ENCODE assay signal across 10 cellular contexts in the genomic region with DNA sequence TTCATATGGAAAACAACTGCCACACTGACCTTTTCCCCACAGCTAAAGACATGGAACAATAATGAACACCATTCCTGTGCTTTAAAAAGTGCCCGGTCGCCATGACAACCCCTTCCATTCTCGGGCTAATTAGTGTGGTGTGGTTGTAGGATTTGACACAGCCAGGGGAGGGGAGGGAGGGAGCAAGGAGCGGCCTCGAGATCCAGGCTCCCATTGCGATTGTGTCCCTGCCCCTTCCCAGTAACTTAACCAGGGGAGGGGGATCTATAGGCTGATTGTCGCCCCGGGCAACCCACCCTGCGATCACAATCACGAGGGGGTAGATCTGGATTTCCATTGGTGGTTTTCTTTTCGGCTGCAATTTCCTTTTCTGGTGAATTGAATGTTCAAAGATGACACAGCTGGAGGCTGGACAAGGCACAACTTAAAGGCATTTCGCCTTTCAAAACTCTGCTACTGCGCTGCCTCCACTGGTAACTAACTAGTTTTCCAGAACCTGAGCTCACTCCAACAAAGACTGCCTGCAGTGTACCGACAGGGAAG.
DNase-seq lines count a peak whose midpoint lies in the region; ATAC-seq and TF ChIP-seq lines count a peak whose summit lies in the region.
"Had no signal": no experiment of that assay in that cellular context is flagged by ENCODE, and none has a peak within 500 bp of the region (broad histone marks: within the 10 kb centered on the region; RNA-seq: fewer than 3 reads in every experiment).

No MANE protein-coding gene starts in this region.

- no peak for ATAC-seq in GM19452 (IDR thresholded peaks at IDR 0.05; ENCODE audit: unreplicated experiment)

- H3K27me3 Mint-ChIP-seq in nephron (ENCODE audit: low read depth) = peaks cover 3% of the 10 kb centered on the region

- peak; percentile 68 for DNase-seq in AG10803 (ENCODE audit: low read depth)
- DNase-seq in NCI-H524 (lab: John Stamatoyannopoulos, UW) = peak; percentile 80 to 86
- peak; percentile 59 for DNase-seq in fibroblast of gingiva (ENCODE audit: low read depth)
- DNase-seq in NCI-H1048 (lab: John Stamatoyannopoulos, UW) = no peak
- DNase-seq in NCI-H1436 treated with DMSO at 0.1 percent for 48 hours (lab: John Stamatoyannopoulos, UW) = no peak
- DNase-seq in OCI-M1 (lab: John Stamatoyannopoulos, UW) = no peak
- DNase-seq: activated CD4-positive, alpha-beta T cell treated with anti-CD3 and anti-CD28 coated beads, Interleukin-2, amount 50 U/mL, for 4 hours; CD8-positive, alpha-beta memory T cell had no signal

- no peaks in the 10 kb centered on the region for H3K9me3 Mint-ChIP-seq in nephron

- peaks cover 33% of the 10 kb centered on the region for H3K36me3 Mint-ChIP-seq in nephron (ENCODE audit: low read depth)
- H3K36me3 Mint-ChIP-seq: CD8-positive, alpha-beta memory T cell had no signal

- peaks cover 31% of the 10 kb centered on the region for H3K4me1 Mint-ChIP-seq in nephron

- TF ChIP-seq CTCF in AG10803 (conservative IDR thresholded peaks at IDR 0.05; ENCODE audit: low read length) (peak; percentile 21; the same call in 1 of the 2 replicates), nephron (IDR thresholded peaks at IDR 0.05; ENCODE audit: unreplicated experiment in 3 of 3) (no peak)

- peak overlapping the region; percentile 61 to 74 (median 74) for H3K4me3 Mint-ChIP-seq in nephron
- H3K4me3 Mint-ChIP-seq: CD8-positive, alpha-beta memory T cell had no signal

- H3K4me3 ChIP-seq in AG10803 (ENCODE audit: low read length) = peak overlapping the region; percentile 59

- peak overlapping the region; percentile 65 to 93 (median 78) for H3K27ac Mint-ChIP-seq in nephron
- H3K27ac Mint-ChIP-seq: CD8-positive, alpha-beta memory T cell had no signal

Comparison
In these comparisons a context has a peak if more than half of its experiments do, and no peak if none do; other contexts are left out.
1. DNase-seq: peak in AG10803 (single experiment), NCI-H524 (2 of 2) and fibroblast of gingiva (single experiment); none in NCI-H1048 (single experiment), NCI-H1436 treated with DMSO at 0.1 percent for 48 hours (single experiment) and OCI-M1 (single experiment).